In the genomic region with DNA sequence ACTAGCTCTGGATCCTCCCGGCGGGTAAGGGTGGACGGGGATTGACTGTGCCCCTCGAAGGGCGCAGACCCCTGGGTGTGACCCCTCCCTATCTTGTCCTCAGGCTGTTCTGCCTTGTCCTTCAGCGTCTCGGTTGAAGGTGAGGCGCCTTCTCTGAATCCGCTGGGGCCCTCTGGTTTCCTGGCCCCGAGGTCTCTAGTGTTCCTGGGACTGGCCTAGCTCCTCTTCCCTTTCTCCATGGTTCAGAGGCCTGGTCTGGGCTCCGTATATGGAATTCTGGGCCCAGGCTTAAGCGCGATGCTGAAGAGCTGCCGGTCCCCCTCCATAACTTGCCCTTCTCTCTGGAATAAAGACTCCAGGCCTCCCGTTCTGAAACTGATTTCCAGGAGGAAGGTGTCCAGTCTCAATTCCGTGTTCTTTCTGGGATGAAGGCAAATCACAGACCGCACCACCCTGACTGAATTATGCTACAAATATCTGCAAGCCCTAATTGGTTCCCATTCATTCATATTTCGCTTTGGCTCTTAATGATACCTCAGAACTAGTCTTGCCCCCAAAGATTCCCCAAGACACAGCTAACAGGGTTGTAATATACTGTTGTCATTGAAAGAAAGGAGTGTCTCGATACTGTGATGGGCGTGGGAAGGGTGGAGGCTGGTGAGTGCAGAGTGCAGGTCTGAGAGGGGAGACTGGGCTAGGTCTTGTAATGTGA, we compare ENCODE assay signal across 8 cellular contexts. TPM values are rescaled to one million over a fixed set of nuclear protein-coding genes. Genes with fewer than 3 reads are reported as not detected.
DNase-seq lines count a peak whose midpoint lies in the region; ATAC-seq and TF ChIP-seq lines count a peak whose summit lies in the region.

No MANE protein-coding gene starts in this region.

- peak overlapping the region; percentile 74 for H3K4me3 ChIP-seq in Karpas-422 (ENCODE audit: low read length)
- H3K4me3 ChIP-seq in dorsolateral prefrontal cortex, result peak overlapping the region; percentile 67 to 100 (median 93)

- peak; percentile 27 for DNase-seq in DMS53 (lab: John Stamatoyannopoulos, UW)
- DNase-seq in DMS53 treated with DMSO at 0.1 percent for 48 hours (lab: John Stamatoyannopoulos, UW; ENCODE audit: unreplicated experiment), result no peak
- peak; percentile 57 for DNase-seq in Karpas-422
- no peak for DNase-seq in dorsolateral prefrontal cortex
- no peak for DNase-seq in natural killer cell
- DNase-seq in NCI-H2196 (lab: John Stamatoyannopoulos, UW; ENCODE audit: unreplicated experiment), result no peak
- DNase-seq in hypothalamus (lab: John Stamatoyannopoulos, UW), result no peak
- no peak for DNase-seq in NCI-H1930 (lab: John Stamatoyannopoulos, UW)

- H3K27ac ChIP-seq in Karpas-422 (ENCODE audit: low read length) (peak overlapping the region; percentile 47; the same call in 1 of the 2 replicates), dorsolateral prefrontal cortex (peak overlapping the region in 58 of 59 donors; percentile 11 to 93 (median 81))

- H3K4me1 ChIP-seq in Karpas-422 (ENCODE audit: low read length), result peaks cover 24% of the 10 kb centered on the region

- ATAC-seq in natural killer cell, result peak in 2 of 3 donors; percentile 1 to 3

- peaks cover 27 to 37% of the 10 kb centered on the region in 2 donors for H3K4me1 Mint-ChIP-seq in natural killer cell

- H3K4me3 Mint-ChIP-seq in natural killer cell, result peak overlapping the region; percentile 92

- H3K27ac Mint-ChIP-seq in natural killer cell, result peak overlapping the region; percentile 90

- peak overlapping the region; percentile 91 for H3K9ac ChIP-seq in Karpas-422 (ENCODE audit: low read length)

- TF ChIP-seq CTCF in dorsolateral prefrontal cortex (IDR thresholded peaks at IDR 0.05 in 54 of 56, conservative IDR thresholded peaks at IDR 0.05 in 2 of 56; ENCODE audit: low read depth in 1 of 56, partially characterized antibody in 56 of 56) (no peak), natural killer cell (IDR thresholded peaks at IDR 0.05) (no peak)

- H3K9me3 Mint-ChIP-seq in natural killer cell, result no peaks in the 10 kb centered on the region

- H3K9me3 ChIP-seq in Karpas-422 (ENCODE audit: low read length), result no peaks in the 10 kb centered on the region

- peak overlapping the region; percentile 41; the same call in 1 of the 2 replicates for H2AFZ ChIP-seq in Karpas-422 (ENCODE audit: low read length)

- H3K27me3 Mint-ChIP-seq in natural killer cell (ENCODE audit: low read depth in 2 of 2), result no peaks in the 10 kb centered on the region

- H3K4me2 ChIP-seq in Karpas-422 (ENCODE audit: low read depth, low read length, poor library complexity, severe bottlenecking), result peak overlapping the region; percentile 75

- intact Hi-C loops in dorsolateral prefrontal cortex (cut with DNase I), result loop anchor here (2.0 to 10.0 kb wide), 2 partner anchors 31 to 151 kb away; partner anchors contain the start of genes DDX28 (in 2 of the 2), DUS2 (in 2 of the 2) and THAP11 (in 1 of the 2)
- intact Hi-C loops in natural killer cell (cut with micrococcal nuclease), result loop anchor here (2.0 kb wide), 2 partner anchors 19 to 27 kb away; partner anchors contain the start of genes CENPT, NUTF2 and PSKH1

- peaks cover 38% of the 10 kb centered on the region for H3K79me2 ChIP-seq in Karpas-422 (ENCODE audit: low read length)

- H3K36me3 Mint-ChIP-seq in natural killer cell, result no peaks in the 10 kb centered on the region

- peaks cover 16% of the 10 kb centered on the region; the same call in 1 of the 2 replicates for H4K20me1 ChIP-seq in Karpas-422 (ENCODE audit: insufficient read depth, low read depth, low read length)

- peaks cover 21% of the 10 kb centered on the region; the same call in 1 of the 2 replicates for H3K36me3 ChIP-seq in Karpas-422 (ENCODE audit: insufficient read depth, low read length)

- no peaks in the 10 kb centered on the region for H3K27me3 ChIP-seq in Karpas-422 (ENCODE audit: low read length)
- no peaks in the 10 kb centered on the region for H3K27me3 ChIP-seq in dorsolateral prefrontal cortex

- H3K9me2 ChIP-seq in Karpas-422 (replicated peaks; ENCODE audit: insufficient read depth, low read length), result no peaks in the 10 kb centered on the region

RNA-seq across cellular contexts. Expression of gene EDC4, which starts 0.7 kb away (rescaled TPM):
- total RNA-seq in Karpas-422 (2014; rRNA removed; shearing (Covaris generic); ENCODE audit: low replicate concordance), result 46.4 and 52.1 TPM in 2 replicates
- total RNA-seq in dorsolateral prefrontal cortex (10 to 100 TPM; 46.0 to 96.6 (median 69.2) TPM), natural killer cell (100 to 1,000 TPM in 2 of 3 donors, 10 to 100 TPM in 1; 91.9 to 111 (median 105) TPM)

RNA-seq across cellular contexts. Expression of gene NRN1L, which starts 11.1 kb away (rescaled TPM):
- 0.56 TPM in 1 of 2 replicates, not detected in the other for total RNA-seq in Karpas-422 (2014; rRNA removed; shearing (Covaris generic); ENCODE audit: low replicate concordance)
- 10 to 100 TPM in 1 of 120 experiments, 1 to 10 TPM in 97, under 1 TPM in 6, not detected in 16; 0.72 to 11.5 (median 2.6) TPM for total RNA-seq in dorsolateral prefrontal cortex
- total RNA-seq in natural killer cell, result 1 to 10 TPM in 1 of 3 donors, under 1 TPM in 1, not detected in 1; 0.70 to 1.3 TPM

RNA-seq across cellular contexts. Expression of gene PSKH1, which starts 19.5 kb away (rescaled TPM):
- total RNA-seq in Karpas-422 (2014; rRNA removed; shearing (Covaris generic); ENCODE audit: low replicate concordance), result 7.2 and 14.2 TPM in 2 replicates
- total RNA-seq in dorsolateral prefrontal cortex (10 to 100 TPM; 10.9 to 28.1 (median 18.3) TPM), natural killer cell (10 to 100 TPM; 16.8 to 24.7 (median 19.5) TPM)

RNA-seq across cellular contexts. Expression of gene CENPT, which starts 26.1 kb away (rescaled TPM):
- total RNA-seq in Karpas-422 (2014; rRNA removed; shearing (Covaris generic); ENCODE audit: low replicate concordance), result 22.0 and 36.0 TPM in 2 replicates
- 10 to 100 TPM; 40.0 to 88.4 (median 54.9) TPM for total RNA-seq in dorsolateral prefrontal cortex
- 10 to 100 TPM; 68.6 to 81.3 (median 78.9) TPM for total RNA-seq in natural killer cell

RNA-seq across cellular contexts. Expression of gene NUTF2, which starts 26.9 kb away (rescaled TPM):
- total RNA-seq in Karpas-422 (2014; rRNA removed; shearing (Covaris generic); ENCODE audit: low replicate concordance), result 179 and 237 TPM in 2 replicates
- total RNA-seq in dorsolateral prefrontal cortex, result 10 to 100 TPM; 51.7 to 88.9 (median 72.2) TPM
- 10 to 100 TPM; 43.2 to 47.1 (median 43.3) TPM for total RNA-seq in natural killer cell

Comparison
In these comparisons a context has a peak if more than half of its experiments do, and no peak if none do; other contexts are left out.
1. DNase-seq: peak in DMS53 (single experiment) and Karpas-422 (single experiment); none in DMS53 treated with DMSO at 0.1 percent for 48 hours (single experiment), dorsolateral prefrontal cortex (0 of 10), natural killer cell (single experiment), NCI-H2196 (single experiment), hypothalamus (0 of 51) and NCI-H1930 (0 of 2).